33 cellular contexts compared by ENCODE assay signal in genomic region chr2:12453731-12454130, GRCh38.
"Had no signal": no experiment of that assay in that cellular context is flagged by ENCODE, and none has a peak within 500 bp of the region (broad histone marks: within the 10 kb centered on the region; RNA-seq: fewer than 3 reads in every experiment).

No MANE protein-coding gene starts in this region.

- H3K27me3 ChIP-seq: adrenal gland, body of pancreas, esophagus muscularis mucosa, foreskin keratinocyte, gastrocnemius medialis, heart left ventricle had no signal

- H3K4me3 ChIP-seq: adrenal gland, body of pancreas, esophagus muscularis mucosa, gastrocnemius medialis, heart left ventricle had no signal

- DNase-seq: activated CD4-positive, alpha-beta memory T cell treated with anti-CD3 and anti-CD28 coated beads for 36 hours; activated CD4-positive, alpha-beta T cell treated with anti-CD3 and anti-CD28 coated beads for 36 hours; activated CD4-positive, alpha-beta T cell treated with anti-CD3 and anti-CD28 coated beads, Interleukin-2, amount 10 ng/mL, durations not matched to agents 24 days and 14 days; activated CD4-positive, CD25-positive, alpha-beta regulatory T cell; activated CD4-positive, CD25-positive, alpha-beta regulatory T cell treated with anti-CD3 and anti-CD28 coated beads, Interleukin-2, amount 50 U/mL, for 72 hours; activated CD8-positive, alpha-beta memory T cell treated with anti-CD3 and anti-CD28 coated beads, Interleukin-2, amount 10 ng/mL, durations not matched to agents 7 days and 5 days; activated CD8-positive, alpha-beta memory T cell treated with anti-CD3 and anti-CD28 coated beads, Interleukin-2, amount 50 U/mL, for 4 hours; activated CD8-positive, alpha-beta T cell treated with anti-CD3 and anti-CD28 coated beads, Interleukin-2, amount 10 ng/mL, durations not matched to agents 7 days and 5 days; activated effector memory CD4-positive, alpha-beta T cell treated with anti-CD3 and anti-CD28 coated beads, Interleukin-2, amount 50 U/mL, for 16 hours; activated naive CD4-positive, alpha-beta T cell treated with anti-CD3 and anti-CD28 coated beads for 36 hours; activated naive CD8-positive, alpha-beta T cell treated with anti-CD3 and anti-CD28 coated beads for 36 hours; activated naive CD8-positive, alpha-beta T cell treated with anti-CD3 and anti-CD28 coated beads, Interleukin-2, amount 50 U/mL, for 24 hours; activated T-cell treated with anti-CD3 and anti-CD28 coated beads, Interleukin-2, amount 50 U/mL, for 1 hour; activated T-cell treated with anti-CD3 and anti-CD28 coated beads, Interleukin-2, amount 50 U/mL, for 48 hours; adrenal gland; amygdala; aorta; body of pancreas; caudate nucleus; cortex of kidney; dermis blood vessel endothelial cell; effector CD4-positive, alpha-beta T cell; effector memory CD8-positive, alpha-beta T cell; erythroblast; foreskin keratinocyte; gastrocnemius medialis; glutamatergic neuron; heart left ventricle; T-helper 2 cell had no signal

- H3K4me3 Mint-ChIP-seq: activated CD4-positive, alpha-beta memory T cell treated with anti-CD3 and anti-CD28 coated beads for 36 hours; activated CD4-positive, alpha-beta T cell treated with anti-CD3 and anti-CD28 coated beads for 36 hours; activated CD4-positive, alpha-beta T cell treated with anti-CD3 and anti-CD28 coated beads, Interleukin-2, amount 10 ng/mL, durations not matched to agents 24 days and 14 days; activated CD8-positive, alpha-beta memory T cell treated with anti-CD3 and anti-CD28 coated beads, Interleukin-2, amount 10 ng/mL, durations not matched to agents 7 days and 5 days; activated CD8-positive, alpha-beta T cell treated with anti-CD3 and anti-CD28 coated beads, Interleukin-2, amount 10 ng/mL, durations not matched to agents 7 days and 5 days; activated naive CD4-positive, alpha-beta T cell treated with anti-CD3 and anti-CD28 coated beads for 36 hours; activated naive CD4-positive, alpha-beta T cell treated with anti-CD3 and anti-CD28 coated beads, Interleukin-2, amount 50 U/mL, for 24 hours; activated naive CD8-positive, alpha-beta T cell treated with anti-CD3 and anti-CD28 coated beads for 36 hours; activated naive CD8-positive, alpha-beta T cell treated with anti-CD3 and anti-CD28 coated beads, Interleukin-2, amount 50 U/mL, for 24 hours; activated T-helper 1 cell treated with anti-CD3 and anti-CD28 coated beads, Interleukin-12 subunit alpha, Interleukin-12 subunit beta, Interleukin-2, Interleukin-4 antibody, amounts not matched to agents 30 ng/mL and 10 ng/mL and 1 ng/mL, durations not matched to agents 14 hours and 24 hours and 36 hours; effector memory CD8-positive, alpha-beta T cell had no signal

- H3K27ac ChIP-seq: adrenal gland, body of pancreas, foreskin keratinocyte, heart left ventricle had no signal

- ATAC-seq: activated CD4-positive, alpha-beta T cell treated with anti-CD3 and anti-CD28 coated beads for 36 hours; activated CD8-positive, alpha-beta memory T cell treated with anti-CD3 and anti-CD28 coated beads, Interleukin-2, amount 10 ng/mL, durations not matched to agents 7 days and 5 days; activated CD8-positive, alpha-beta T cell treated with anti-CD3 and anti-CD28 coated beads, Interleukin-2, amount 10 ng/mL, durations not matched to agents 7 days and 5 days; activated naive CD8-positive, alpha-beta T cell treated with anti-CD3 and anti-CD28 coated beads, Interleukin-2, amount 50 U/mL, for 24 hours; body of pancreas; effector memory CD8-positive, alpha-beta T cell; foreskin keratinocyte; gastrocnemius medialis; heart left ventricle had no signal

- H3K9me3 ChIP-seq: adrenal gland, body of pancreas, esophagus muscularis mucosa, gastrocnemius medialis, heart left ventricle had no signal

- H3K27me3 Mint-ChIP-seq: activated CD4-positive, alpha-beta memory T cell treated with anti-CD3 and anti-CD28 coated beads for 36 hours; activated CD4-positive, alpha-beta T cell treated with anti-CD3 and anti-CD28 coated beads for 36 hours; activated CD4-positive, alpha-beta T cell treated with anti-CD3 and anti-CD28 coated beads, Interleukin-2, amount 10 ng/mL, durations not matched to agents 24 days and 14 days; activated CD8-positive, alpha-beta memory T cell treated with anti-CD3 and anti-CD28 coated beads, Interleukin-2, amount 10 ng/mL, durations not matched to agents 7 days and 5 days; activated naive CD4-positive, alpha-beta T cell treated with anti-CD3 and anti-CD28 coated beads, Interleukin-2, amount 50 U/mL, for 24 hours; activated naive CD8-positive, alpha-beta T cell treated with anti-CD3 and anti-CD28 coated beads for 36 hours; activated naive CD8-positive, alpha-beta T cell treated with anti-CD3 and anti-CD28 coated beads, Interleukin-2, amount 50 U/mL, for 24 hours; effector memory CD8-positive, alpha-beta T cell had no signal

- H3K27ac Mint-ChIP-seq: activated CD4-positive, alpha-beta memory T cell treated with anti-CD3 and anti-CD28 coated beads for 36 hours; activated CD4-positive, alpha-beta T cell treated with anti-CD3 and anti-CD28 coated beads for 36 hours; activated CD4-positive, alpha-beta T cell treated with anti-CD3 and anti-CD28 coated beads, Interleukin-2, amount 10 ng/mL, durations not matched to agents 24 days and 14 days; activated CD8-positive, alpha-beta memory T cell treated with anti-CD3 and anti-CD28 coated beads, Interleukin-2, amount 10 ng/mL, durations not matched to agents 7 days and 5 days; activated CD8-positive, alpha-beta T cell treated with anti-CD3 and anti-CD28 coated beads, Interleukin-2, amount 10 ng/mL, durations not matched to agents 7 days and 5 days; activated naive CD4-positive, alpha-beta T cell treated with anti-CD3 and anti-CD28 coated beads for 36 hours; activated naive CD4-positive, alpha-beta T cell treated with anti-CD3 and anti-CD28 coated beads, Interleukin-2, amount 50 U/mL, for 24 hours; activated naive CD8-positive, alpha-beta T cell treated with anti-CD3 and anti-CD28 coated beads for 36 hours; activated naive CD8-positive, alpha-beta T cell treated with anti-CD3 and anti-CD28 coated beads, Interleukin-2, amount 50 U/mL, for 24 hours; activated T-helper 1 cell treated with anti-CD3 and anti-CD28 coated beads, Interleukin-12 subunit alpha, Interleukin-12 subunit beta, Interleukin-2, Interleukin-4 antibody, amounts not matched to agents 30 ng/mL and 10 ng/mL and 1 ng/mL, durations not matched to agents 14 hours and 24 hours and 36 hours; activated T-helper 2 cell treated with anti-CD3 and anti-CD28 coated beads, Interferon-gamma antibody, Interleukin-2, Interleukin-4, amounts not matched to agents 10 μg/mL and 5 μg/mL and 100 μg/mL, durations not matched to agents 14 hours and 24 hours and 36 hours had no signal

- H3K36me3 ChIP-seq: adrenal gland, esophagus muscularis mucosa, gastrocnemius medialis, heart left ventricle had no signal

- H3K4me1 ChIP-seq: foreskin keratinocyte had no signal

- H3K36me3 Mint-ChIP-seq: activated CD4-positive, alpha-beta memory T cell treated with anti-CD3 and anti-CD28 coated beads for 36 hours; activated naive CD4-positive, alpha-beta T cell treated with anti-CD3 and anti-CD28 coated beads, Interleukin-2, amount 50 U/mL, for 24 hours had no signal
